27 cellular contexts compared by ENCODE assay signal in the genomic region with DNA sequence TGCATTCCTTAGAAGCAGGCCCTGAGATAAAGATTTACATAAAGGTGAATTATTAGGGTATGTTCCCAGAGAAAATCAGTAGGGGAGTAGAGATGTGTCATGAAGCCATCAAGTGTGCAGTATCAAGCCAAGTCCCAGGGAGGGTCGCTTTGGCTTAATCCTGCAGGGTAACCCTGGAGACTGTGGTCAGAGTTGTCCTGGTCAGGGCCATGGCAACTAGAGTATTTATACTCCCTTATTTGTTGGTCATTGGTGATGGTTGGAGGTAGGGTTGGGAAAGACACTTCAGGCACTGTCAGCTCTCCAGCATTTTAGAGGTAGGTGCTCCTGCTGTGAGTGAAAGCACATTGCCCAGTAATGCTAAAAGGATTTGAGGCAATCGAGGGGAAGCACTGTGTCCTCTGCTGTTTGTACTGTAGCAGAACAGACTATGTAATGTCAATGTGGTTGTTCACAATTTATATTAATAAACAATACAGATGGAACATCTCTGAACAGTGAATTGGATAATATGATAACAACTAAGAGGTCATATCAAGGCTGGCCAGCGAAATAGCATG.
"Had no signal": no experiment of that assay in that cellular context is flagged by ENCODE, and none has a peak within 500 bp of the region (broad histone marks: within the 10 kb centered on the region; RNA-seq: fewer than 3 reads in every experiment).

No MANE protein-coding gene starts in this region.

- H3K27me3 Mint-ChIP-seq: activated naive CD8-positive, alpha-beta T cell treated with anti-CD3 and anti-CD28 coated beads, Interleukin-2, amount 10 ng/mL, durations not matched to agents 7 days and 5 days; effector memory CD8-positive, alpha-beta T cell; natural killer cell treated with Interleukin-12 subunit alpha and Interleukin-12 subunit beta and Interleukin-15 and Interleukin-18, amount 100 ng/mL, for 72 hours; stimulated activated naive CD8-positive, alpha-beta T cell treated with anti-CD3 and anti-CD28 coated beads, Interleukin-15, Interleukin-2, amounts not matched to agents 100 ng/mL and 50 ng/mL, for 24 hours had no signal

- H3K4me3 ChIP-seq: colonic mucosa, dorsolateral prefrontal cortex, lung, ovary, prostate gland, tibial artery had no signal

- H3K27ac Mint-ChIP-seq: activated naive CD4-positive, alpha-beta T cell treated with anti-CD3 and anti-CD28 coated beads for 36 hours; activated naive CD8-positive, alpha-beta T cell treated with anti-CD3 and anti-CD28 coated beads, Interleukin-2, amount 10 ng/mL, durations not matched to agents 7 days and 5 days; natural killer cell treated with Interleukin-12 subunit alpha and Interleukin-12 subunit beta and Interleukin-15 and Interleukin-18, amount 100 ng/mL, for 72 hours; stimulated activated naive CD8-positive, alpha-beta T cell treated with anti-CD3 and anti-CD28 coated beads, Interleukin-15, Interleukin-2, amounts not matched to agents 100 ng/mL and 50 ng/mL, for 24 hours had no signal

- H3K4me1 ChIP-seq: colonic mucosa, prostate gland, tibial artery had no signal

- H3K36me3 ChIP-seq: colonic mucosa, ovary, prostate gland had no signal

- ATAC-seq: activated T-cell treated with anti-CD3 and anti-CD28 coated beads, Interleukin-2, amount 50 U/mL, for 4 hours; effector memory CD8-positive, alpha-beta T cell; esophagus mucosa; left lobe of liver; natural killer cell treated with Interleukin-12 subunit alpha and Interleukin-12 subunit beta and Interleukin-15 and Interleukin-18, amount 100 ng/mL, for 72 hours had no signal

- H3K4me3 Mint-ChIP-seq: activated naive CD4-positive, alpha-beta T cell treated with anti-CD3 and anti-CD28 coated beads for 36 hours; activated naive CD8-positive, alpha-beta T cell treated with anti-CD3 and anti-CD28 coated beads, Interleukin-2, amount 10 ng/mL, durations not matched to agents 7 days and 5 days; activated T-cell treated with anti-CD3 and anti-CD28 coated beads, Interleukin-2, amount 50 U/mL, for 4 hours; effector memory CD8-positive, alpha-beta T cell; natural killer cell treated with Interleukin-12 subunit alpha and Interleukin-12 subunit beta and Interleukin-15 and Interleukin-18, amount 100 ng/mL, for 72 hours; stimulated activated naive CD8-positive, alpha-beta T cell treated with anti-CD3 and anti-CD28 coated beads, Interleukin-15, Interleukin-2, amounts not matched to agents 100 ng/mL and 50 ng/mL, for 24 hours had no signal

- H3K27me3 ChIP-seq: brain microvascular endothelial cell, colonic mucosa, dorsolateral prefrontal cortex, ovary, tibial artery had no signal

- DNase-seq: activated CD4-positive, alpha-beta T cell treated with anti-CD3 and anti-CD28 coated beads for 4 hours; activated CD4-positive, alpha-beta T cell treated with anti-CD3 and anti-CD28 coated beads, Interleukin-2, amount 50 U/mL, for 48 hours; activated CD4-positive, CD25-positive, alpha-beta regulatory T cell; activated CD8-positive, alpha-beta memory T cell treated with anti-CD3 and anti-CD28 coated beads, Interleukin-2, amount 50 U/mL, for 48 hours; activated naive CD4-positive, alpha-beta T cell treated with anti-CD3 and anti-CD28 coated beads for 36 hours; activated naive CD8-positive, alpha-beta T cell treated with anti-CD3 and anti-CD28 coated beads, Interleukin-2, amount 10 ng/mL, durations not matched to agents 7 days and 5 days; activated T-cell treated with anti-CD3 and anti-CD28 coated beads, Interleukin-2, amount 50 U/mL, for 4 hours; amniotic stem cell; brain microvascular endothelial cell; colonic mucosa; effector memory CD8-positive, alpha-beta T cell; foreskin melanocyte; kidney; midbrain; ovary; right cardiac atrium; stimulated activated CD4-positive, alpha-beta T cell treated with anti-CD3 and anti-CD28 coated beads, Interleukin-1b, Interleukin-23, amount 100 ng/mL, for 48 hours; substantia nigra; T-helper 9 cell; tibial artery had no signal

- H3K9me3 ChIP-seq: colonic mucosa, ovary, prostate gland, tibial artery had no signal

- H3K27ac ChIP-seq: brain microvascular endothelial cell, colonic mucosa, dorsolateral prefrontal cortex, ovary, prostate gland, tibial artery had no signal

- H3K9me3 Mint-ChIP-seq: activated naive CD4-positive, alpha-beta T cell treated with anti-CD3 and anti-CD28 coated beads for 36 hours; activated naive CD8-positive, alpha-beta T cell treated with anti-CD3 and anti-CD28 coated beads, Interleukin-2, amount 10 ng/mL, durations not matched to agents 7 days and 5 days; activated T-cell treated with anti-CD3 and anti-CD28 coated beads, Interleukin-2, amount 50 U/mL, for 4 hours; effector memory CD8-positive, alpha-beta T cell; natural killer cell treated with Interleukin-12 subunit alpha and Interleukin-12 subunit beta and Interleukin-15 and Interleukin-18, amount 100 ng/mL, for 72 hours; stimulated activated naive CD8-positive, alpha-beta T cell treated with anti-CD3 and anti-CD28 coated beads, Interleukin-15, Interleukin-2, amounts not matched to agents 100 ng/mL and 50 ng/mL, for 24 hours had no signal
